15 cellular contexts compared by ENCODE assay signal in the genomic region with DNA sequence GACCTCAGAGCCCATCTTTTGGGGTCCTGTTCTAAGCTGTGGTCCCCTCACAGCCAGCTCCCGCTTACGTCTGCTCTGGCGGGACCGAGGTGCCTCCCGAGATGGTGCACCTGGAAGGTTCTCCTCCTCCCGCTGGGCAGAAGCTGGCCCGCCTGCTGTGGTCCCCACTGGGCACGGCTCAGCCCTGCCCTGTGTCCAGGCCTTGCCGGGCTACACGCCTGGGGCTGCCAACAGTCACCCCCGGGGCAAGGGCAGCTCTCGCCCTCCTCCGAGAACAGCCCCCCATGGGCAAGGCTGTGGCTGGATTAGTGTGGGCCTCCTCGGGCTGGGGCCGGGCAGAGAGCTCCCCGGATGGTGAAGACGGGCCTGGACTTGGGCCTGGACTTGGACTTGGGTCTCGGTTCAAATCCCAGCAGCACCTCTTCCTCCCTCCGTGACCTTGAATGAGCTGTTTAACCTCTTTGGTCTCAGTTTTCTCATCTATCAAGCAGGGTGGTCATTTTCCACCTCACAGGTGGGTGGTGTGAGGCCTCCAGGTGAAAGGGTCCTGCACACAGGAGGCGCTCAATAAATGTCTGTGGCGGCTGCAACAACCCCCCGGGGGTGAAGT. TPM values are rescaled to one million over a fixed set of nuclear protein-coding genes. Genes with fewer than 3 reads are reported as not detected.
DNase-seq lines count a peak whose midpoint lies in the region; ATAC-seq and TF ChIP-seq lines count a peak whose summit lies in the region.
"Had no signal": no experiment of that assay in that cellular context is flagged by ENCODE, and none has a peak within 500 bp of the region (broad histone marks: within the 10 kb centered on the region; RNA-seq: fewer than 3 reads in every experiment).

No MANE protein-coding gene starts in this region.

- no peaks in the 10 kb centered on the region for H3K9me3 ChIP-seq in MM.1S (replicated peaks; ENCODE audit: insufficient read depth, low read length)
- H3K9me3 ChIP-seq: suprapubic skin had no signal

- H3K36me3 ChIP-seq in MM.1S (replicated peaks; ENCODE audit: insufficient read depth, low read length): no peaks in the 10 kb centered on the region
- H3K36me3 ChIP-seq: suprapubic skin had no signal

- TF ChIP-seq CTCF in MM.1S (IDR thresholded peaks at IDR 0.05; ENCODE audit: low read length): no peak

- no peak overlapping the region for H2AFZ ChIP-seq in MM.1S (ENCODE audit: low read length)

- H3K4me1 Mint-ChIP-seq in activated CD4-positive, alpha-beta T cell treated with anti-CD3 and anti-CD28 coated beads, Interleukin-2, amount 10 ng/mL, durations not matched to agents 24 days and 14 days: peaks cover 5% of the 10 kb centered on the region
- H3K4me1 Mint-ChIP-seq in stimulated activated naive B cell treated with anti-CD40 and anti-IgM and Interleukin-4, amounts not matched to agents 10 μg/mL and 1 μg/mL and 100 μg/mL, for 72 hours: peaks cover 4 to 9% of the 10 kb centered on the region in 2 donors

- no peak overlapping the region for H3K9ac ChIP-seq in MM.1S (ENCODE audit: low read length)

- H3K4me1 ChIP-seq in MM.1S (ENCODE audit: low read length): peaks cover 3% of the 10 kb centered on the region

- H3K4me3 ChIP-seq in MM.1S (ENCODE audit: low read length): no peak overlapping the region
- H3K4me3 ChIP-seq: suprapubic skin had no signal

- H3K27ac Mint-ChIP-seq in activated CD4-positive, alpha-beta T cell treated with anti-CD3 and anti-CD28 coated beads, Interleukin-2, amount 10 ng/mL, durations not matched to agents 24 days and 14 days: peak overlapping the region; percentile 5
- H3K27ac Mint-ChIP-seq in stimulated activated naive B cell treated with anti-CD40 and anti-IgM and Interleukin-4, amounts not matched to agents 10 μg/mL and 1 μg/mL and 100 μg/mL, for 72 hours: peak overlapping the region; percentile 94

- H3K4me3 Mint-ChIP-seq in activated CD4-positive, alpha-beta T cell treated with anti-CD3 and anti-CD28 coated beads, Interleukin-2, amount 10 ng/mL, durations not matched to agents 24 days and 14 days: no peak overlapping the region
- H3K4me3 Mint-ChIP-seq in stimulated activated naive B cell treated with anti-CD40 and anti-IgM and Interleukin-4, amounts not matched to agents 10 μg/mL and 1 μg/mL and 100 μg/mL, for 72 hours: peak overlapping the region; percentile 62 to 72
- H3K4me3 Mint-ChIP-seq: IgD-negative memory B cell had no signal

- intact Hi-C loops in activated CD4-positive, alpha-beta T cell treated with anti-CD3 and anti-CD28 coated beads, Interleukin-2, amount 10 ng/mL, durations not matched to agents 24 days and 14 days (cut with micrococcal nuclease): loop anchor here (10.0 kb wide), 1 partner anchor 465 kb away; the partner anchor contains the start of gene DMC1

- no peaks in the 10 kb centered on the region for H3K27me3 ChIP-seq in MM.1S (replicated peaks; ENCODE audit: insufficient read depth, low read length)
- H3K27me3 ChIP-seq: suprapubic skin had no signal

- H3K27me3 Mint-ChIP-seq in activated CD4-positive, alpha-beta T cell treated with anti-CD3 and anti-CD28 coated beads, Interleukin-2, amount 10 ng/mL, durations not matched to agents 24 days and 14 days: no peaks in the 10 kb centered on the region
- peaks cover 0 to 5% of the 10 kb centered on the region in 2 donors for H3K27me3 Mint-ChIP-seq in stimulated activated naive B cell treated with anti-CD40 and anti-IgM and Interleukin-4, amounts not matched to agents 10 μg/mL and 1 μg/mL and 100 μg/mL, for 72 hours
- H3K27me3 Mint-ChIP-seq: IgD-negative memory B cell had no signal

- no peaks in the 10 kb centered on the region for H3K36me3 Mint-ChIP-seq in activated CD4-positive, alpha-beta T cell treated with anti-CD3 and anti-CD28 coated beads, Interleukin-2, amount 10 ng/mL, durations not matched to agents 24 days and 14 days (ENCODE audit: low read depth)
- peaks cover 16 to 25% of the 10 kb centered on the region in 2 donors for H3K36me3 Mint-ChIP-seq in stimulated activated naive B cell treated with anti-CD40 and anti-IgM and Interleukin-4, amounts not matched to agents 10 μg/mL and 1 μg/mL and 100 μg/mL, for 72 hours

- no peaks in the 10 kb centered on the region for H3K9me2 ChIP-seq in MM.1S (replicated peaks; ENCODE audit: insufficient read depth, low read length)

- no peak overlapping the region for H3K27ac ChIP-seq in MM.1S (ENCODE audit: low read length)
- H3K27ac ChIP-seq: suprapubic skin had no signal

- peak; percentile 69 for DNase-seq in activated CD4-positive, alpha-beta T cell treated with anti-CD3 and anti-CD28 coated beads, Interleukin-2, amount 10 ng/mL, durations not matched to agents 24 days and 14 days
- no peak for DNase-seq in activated CD4-positive, alpha-beta T cell treated with anti-CD3 and anti-CD28 coated beads for 1 hour
- DNase-seq in RKO (ENCODE audit: low spot score) (peak; percentile 22), erythroblast (lab: John Stamatoyannopoulos, UW) (peak; percentile 33 to 53), MM.1S (no peak)
- no peak for DNase-seq in stimulated activated naive B cell treated with anti-CD40 and anti-IgM and Interleukin-4, amounts not matched to agents 10 μg/mL and 1 μg/mL and 100 μg/mL, for 72 hours
- DNase-seq: amygdala; head of caudate nucleus; mammary epithelial cell; stimulated activated CD4-positive, alpha-beta T cell treated with anti-CD3 and anti-CD28 coated beads, Interleukin-4, amount 100 ng/mL, for 4 hours had no signal

- no peaks in the 10 kb centered on the region for H3K9me3 Mint-ChIP-seq in activated CD4-positive, alpha-beta T cell treated with anti-CD3 and anti-CD28 coated beads, Interleukin-2, amount 10 ng/mL, durations not matched to agents 24 days and 14 days
- H3K9me3 Mint-ChIP-seq in stimulated activated naive B cell treated with anti-CD40 and anti-IgM and Interleukin-4, amounts not matched to agents 10 μg/mL and 1 μg/mL and 100 μg/mL, for 72 hours: peaks cover 0 to 2% of the 10 kb centered on the region in 2 donors
- H3K9me3 Mint-ChIP-seq: IgD-negative memory B cell had no signal

- no peak for TF ChIP-seq POLR2A in erythroblast (IDR thresholded peaks at IDR 0.05; ENCODE audit: low read length)

- no peaks in the 10 kb centered on the region for H4K20me1 ChIP-seq in MM.1S (ENCODE audit: insufficient read depth, low read length)

- no peak overlapping the region for H3K4me2 ChIP-seq in MM.1S (ENCODE audit: low read depth, low read length)

- no peaks in the 10 kb centered on the region for H3K79me2 ChIP-seq in MM.1S (ENCODE audit: low read length)

- ATAC-seq in stimulated activated naive B cell treated with anti-CD40 and anti-IgM and Interleukin-4, amounts not matched to agents 10 μg/mL and 1 μg/mL and 100 μg/mL, for 72 hours (replicated peaks): peak; percentile 33 to 44
- ATAC-seq in HG02870 (IDR thresholded peaks at IDR 0.05; ENCODE audit: unreplicated experiment): no peak
- ATAC-seq in GM19463 (IDR thresholded peaks at IDR 0.05; ENCODE audit: unreplicated experiment): no peak

- H3F3A ChIP-seq in MM.1S (ENCODE audit: insufficient read depth, low read length): peaks cover 8% of the 10 kb centered on the region

RNA-seq across cellular contexts. Expression of gene BAIAP2L2, which starts 1.0 kb away (rescaled TPM):
- 0.19 and 0.45 TPM in 2 replicates for total RNA-seq in activated CD4-positive, alpha-beta T cell treated with anti-CD3 and anti-CD28 coated beads, Interleukin-2, amount 10 ng/mL, durations not matched to agents 24 days and 14 days

RNA-seq across cellular contexts. Expression of gene SLC16A8, which starts 25.5 kb away (rescaled TPM):
- not detected in 2 replicates for total RNA-seq in activated CD4-positive, alpha-beta T cell treated with anti-CD3 and anti-CD28 coated beads, Interleukin-2, amount 10 ng/mL, durations not matched to agents 24 days and 14 days
- total RNA-seq: mammary epithelial cell, SK-MEL-5, suprapubic skin had no signal

RNA-seq across cellular contexts. Expression of gene PICK1, which starts 52.3 kb away (rescaled TPM):
- total RNA-seq in activated CD4-positive, alpha-beta T cell treated with anti-CD3 and anti-CD28 coated beads, Interleukin-2, amount 10 ng/mL, durations not matched to agents 24 days and 14 days: 11.9 and 15.1 TPM in 2 replicates

Comparison
In these comparisons a context has a peak if more than half of its experiments do, and no peak if none do; other contexts are left out.
1. DNase-seq: peak in activated CD4-positive, alpha-beta T cell treated with anti-CD3 and anti-CD28 coated beads, Interleukin-2, amount 10 ng/mL, durations not matched to agents 24 days and 14 days (single experiment), RKO (single experiment) and erythroblast (2 of 2); none in activated CD4-positive, alpha-beta T cell treated with anti-CD3 and anti-CD28 coated beads for 1 hour (single experiment), stimulated activated naive B cell treated with anti-CD40 and anti-IgM and Interleukin-4, amounts not matched to agents 10 μg/mL and 1 μg/mL and 100 μg/mL, for 72 hours (single experiment) and MM.1S (single experiment).
2. ATAC-seq: peak in stimulated activated naive B cell treated with anti-CD40 and anti-IgM and Interleukin-4, amounts not matched to agents 10 μg/mL and 1 μg/mL and 100 μg/mL, for 72 hours (2 of 2); none in HG02870 (single experiment) and GM19463 (single experiment).